In the genomic region with DNA sequence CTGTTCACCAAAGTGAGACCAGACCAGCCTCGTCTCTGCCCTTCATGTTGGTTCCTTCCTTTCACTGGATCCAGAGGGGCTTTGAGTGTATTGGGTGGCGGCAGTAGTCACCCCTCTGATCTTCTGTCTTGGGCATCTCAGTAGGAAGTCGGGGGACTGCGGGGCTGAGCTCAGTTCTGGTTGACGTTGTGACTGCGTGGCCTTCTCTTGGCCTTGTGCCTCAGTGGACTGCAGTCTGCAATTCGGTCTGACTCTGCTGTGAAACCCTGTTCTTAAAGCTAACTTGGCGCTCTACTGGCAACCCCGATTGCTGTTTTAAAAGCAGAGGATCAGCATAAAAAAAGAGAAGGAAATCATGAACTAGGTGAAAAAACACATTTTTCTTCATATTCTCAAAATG, we compare ENCODE assay signal across 28 cellular contexts. TPM values are rescaled to one million over a fixed set of nuclear protein-coding genes. Genes with fewer than 3 reads are reported as not detected.
DNase-seq lines count a peak whose midpoint lies in the region; ATAC-seq and TF ChIP-seq lines count a peak whose summit lies in the region.
"Had no signal": no experiment of that assay in that cellular context is flagged by ENCODE, and none has a peak within 500 bp of the region (broad histone marks: within the 10 kb centered on the region; RNA-seq: fewer than 3 reads in every experiment).

No MANE protein-coding gene starts in this region.

- no peak overlapping the region for H3K4me3 Mint-ChIP-seq in activated CD8-positive, alpha-beta memory T cell treated with anti-CD3 and anti-CD28 coated beads, Interleukin-2, amount 10 ng/mL, durations not matched to agents 7 days and 5 days
- H3K4me3 Mint-ChIP-seq: CD4-positive, alpha-beta T cell; effector memory CD8-positive, alpha-beta T cell; T-helper 1 cell treated with Interleukin-12 subunit alpha and Interleukin-12 subunit beta and Interleukin-4 antibody, amounts not matched to agents 30 μg/mL and 1 μg/mL, for 36 hours; type B pancreatic cell had no signal

- POLR2A ChIA-PET in GM10248 (lab: Yijun Ruan, JAX): interaction anchor here (0.5 kb wide), 1 partner anchor 15 kb away, joined by 5 read pairs; no protein-coding TSS in a partner anchor

- H3K4me1 Mint-ChIP-seq in activated CD8-positive, alpha-beta memory T cell treated with anti-CD3 and anti-CD28 coated beads, Interleukin-2, amount 10 ng/mL, durations not matched to agents 7 days and 5 days: no peaks in the 10 kb centered on the region

- peak overlapping the region; percentile 75 for H3K27ac ChIP-seq in VCaP
- no peak overlapping the region for H3K27ac ChIP-seq in tibial artery
- H3K27ac ChIP-seq: A549, ascending aorta, cardiac muscle cell, neutrophil, PC-9 had no signal

- H3K9me3 ChIP-seq in tibial artery: no peaks in the 10 kb centered on the region
- H3K9me3 ChIP-seq: A549, ascending aorta, neutrophil, SK-N-SH had no signal

- no peaks in the 10 kb centered on the region for H3K4me1 ChIP-seq in tibial artery
- H3K4me1 ChIP-seq: A549, ascending aorta had no signal

- H3K9me3 Mint-ChIP-seq in activated CD8-positive, alpha-beta memory T cell treated with anti-CD3 and anti-CD28 coated beads, Interleukin-2, amount 10 ng/mL, durations not matched to agents 7 days and 5 days (ENCODE audit: low read depth): no peaks in the 10 kb centered on the region
- H3K9me3 Mint-ChIP-seq: CD4-positive, alpha-beta T cell; effector memory CD8-positive, alpha-beta T cell; type B pancreatic cell had no signal

- no peak for TF ChIP-seq CTCF in VCaP (conservative IDR thresholded peaks at IDR 0.05)
- TF ChIP-seq CTCF in tibial artery (IDR thresholded peaks at IDR 0.05): no peak
- no peak for TF ChIP-seq CTCF in GM10248 (IDR thresholded peaks at IDR 0.05; ENCODE audit: control extremely low read depth, extremely low read depth, low read depth, missing control alignments)

- H3K27ac Mint-ChIP-seq in activated CD8-positive, alpha-beta memory T cell treated with anti-CD3 and anti-CD28 coated beads, Interleukin-2, amount 10 ng/mL, durations not matched to agents 7 days and 5 days: no peak overlapping the region
- H3K27ac Mint-ChIP-seq: CD4-positive, alpha-beta T cell; progenitor cell of endocrine pancreas; T-helper 1 cell treated with Interleukin-12 subunit alpha and Interleukin-12 subunit beta and Interleukin-4 antibody, amounts not matched to agents 30 μg/mL and 1 μg/mL, for 36 hours; type B pancreatic cell had no signal

- no peaks in the 10 kb centered on the region for H3K27me3 ChIP-seq in tibial artery
- H3K27me3 ChIP-seq: ascending aorta, cardiac muscle cell, neutrophil had no signal

- ATAC-seq in activated CD8-positive, alpha-beta memory T cell treated with anti-CD3 and anti-CD28 coated beads, Interleukin-2, amount 10 ng/mL, durations not matched to agents 7 days and 5 days: no peak
- ATAC-seq in esophagus mucosa (no peak), GM21390 (IDR thresholded peaks at IDR 0.05; ENCODE audit: unreplicated experiment) (no peak)
- ATAC-seq: A549; effector memory CD8-positive, alpha-beta T cell; Right ventricle myocardium inferior had no signal

- H3K36me3 ChIP-seq in tibial artery: peaks cover 30 to 91% (median 59%) of the 10 kb centered on the region in 3 donors
- H3K36me3 ChIP-seq: cardiac muscle cell had no signal

- H3K4me3 ChIP-seq in tibial artery: no peak overlapping the region
- H3K4me3 ChIP-seq: A549, ascending aorta, cardiac muscle cell, PC-9 had no signal

- DNase-seq in activated CD8-positive, alpha-beta memory T cell treated with anti-CD3 and anti-CD28 coated beads, Interleukin-2, amount 50 U/mL, for 48 hours: peak; percentile 37
- DNase-seq in activated CD8-positive, alpha-beta memory T cell treated with anti-CD3 and anti-CD28 coated beads, Interleukin-2, amount 10 ng/mL, durations not matched to agents 7 days and 5 days: no peak
- DNase-seq in mesenteric fat pad (ENCODE audit: low spot score): peak; percentile 64
- peak; percentile 10 to 32 for DNase-seq in tibial artery
- DNase-seq in GM10248 (ENCODE audit: extremely low spot score): no peak
- DNase-seq: activated naive CD4-positive, alpha-beta T cell treated with anti-CD3 and anti-CD28 coated beads, Interleukin-2, amount 50 U/mL, for 16 hours; cortex of kidney; DMS79 treated with DMSO at 0.1 percent for 48 hours; effector memory CD8-positive, alpha-beta T cell; GDM1; Kasumi-1; NCI-H226; PC-9; stimulated activated CD4-positive, alpha-beta T cell treated with anti-CD3 and anti-CD28 coated beads, Interleukin-12 subunit alpha, Interleukin-12 subunit beta, amount 100 ng/mL, for 4 hours; stimulated activated CD4-positive, alpha-beta T cell treated with anti-CD3 and anti-CD28 coated beads, Interleukin-2, amount 100 ng/mL, for 48 hours had no signal

- intact Hi-C loops in tibial artery (cut with DNase I; ENCODE audit: low total_unique reads): no loop called here

- H3K27me3 Mint-ChIP-seq in activated CD8-positive, alpha-beta memory T cell treated with anti-CD3 and anti-CD28 coated beads, Interleukin-2, amount 10 ng/mL, durations not matched to agents 7 days and 5 days: no peaks in the 10 kb centered on the region
- H3K27me3 Mint-ChIP-seq: CD4-positive, alpha-beta T cell; effector memory CD8-positive, alpha-beta T cell; progenitor cell of endocrine pancreas; type B pancreatic cell had no signal

- CTCF ChIA-PET in activated CD8-positive, alpha-beta memory T cell treated with anti-CD3 and anti-CD28 coated beads, Interleukin-2, amount 10 ng/mL, durations not matched to agents 7 days and 5 days (lab: Charles Lee): no interaction called here
- CTCF ChIA-PET in GM10248 (lab: Yijun Ruan, JAX): no interaction called here

- H3K36me3 Mint-ChIP-seq in activated CD8-positive, alpha-beta memory T cell treated with anti-CD3 and anti-CD28 coated beads, Interleukin-2, amount 10 ng/mL, durations not matched to agents 7 days and 5 days: no peaks in the 10 kb centered on the region

RNA-seq across cellular contexts. Expression of gene SLC37A1, which starts 56.7 kb away (rescaled TPM):
- total RNA-seq in activated CD8-positive, alpha-beta memory T cell treated with anti-CD3 and anti-CD28 coated beads, Interleukin-2, amount 10 ng/mL, durations not matched to agents 7 days and 5 days: 10 to 100 TPM; 14.0 to 14.8 TPM
- total RNA-seq in mesenteric fat pad: 7.0 TPM
- 13.9 TPM for total RNA-seq in esophagus mucosa

Comparison
In these comparisons a context has a peak if more than half of its experiments do, and no peak if none do; other contexts are left out.
1. DNase-seq: peak in activated CD8-positive, alpha-beta memory T cell treated with anti-CD3 and anti-CD28 coated beads, Interleukin-2, amount 50 U/mL, for 48 hours (single experiment), mesenteric fat pad (single experiment) and tibial artery (2 of 2); none in activated CD8-positive, alpha-beta memory T cell treated with anti-CD3 and anti-CD28 coated beads, Interleukin-2, amount 10 ng/mL, durations not matched to agents 7 days and 5 days (single experiment) and GM10248 (single experiment).